In the genomic region with DNA sequence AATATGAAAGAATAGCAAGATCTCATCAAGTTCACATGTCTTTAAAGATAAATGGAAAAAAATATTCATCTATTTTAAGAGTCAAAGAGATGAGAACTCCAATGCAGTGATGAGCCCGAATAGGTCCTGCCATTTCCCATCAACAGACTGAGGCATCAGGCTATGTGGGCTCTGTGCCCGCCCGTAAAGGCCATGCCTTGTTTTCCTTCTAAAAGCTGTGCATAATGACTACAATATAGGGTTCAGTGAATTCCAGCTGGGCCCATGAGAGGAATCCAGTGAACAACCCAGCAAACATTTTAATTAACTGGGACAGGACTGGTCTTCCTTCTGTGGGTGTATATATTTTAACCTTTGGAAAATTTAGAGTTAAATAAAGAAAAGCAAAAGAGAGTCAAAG, we compare ENCODE assay signal across 29 cellular contexts. TPM values are rescaled to one million over a fixed set of nuclear protein-coding genes. Genes with fewer than 3 reads are reported as not detected.
A peak's percentile ranks its signal among the peaks of the same experiment; 100 is the strongest.
DNase-seq lines count a peak whose midpoint lies in the region; ATAC-seq and TF ChIP-seq lines count a peak whose summit lies in the region.
"Had no signal": no experiment of that assay in that cellular context is flagged by ENCODE, and none has a peak within 500 bp of the region (broad histone marks: within the 10 kb centered on the region; RNA-seq: fewer than 3 reads in every experiment).

No MANE protein-coding gene starts in this region.

- H3K36me3 Mint-ChIP-seq in activated CD8-positive, alpha-beta T cell treated with anti-CD3 and anti-CD28 coated beads for 36 hours (ENCODE audit: low read depth) = peaks cover 57% of the 10 kb centered on the region
- peaks cover 68% of the 10 kb centered on the region for H3K36me3 Mint-ChIP-seq in activated CD8-positive, alpha-beta T cell treated with anti-CD3 and anti-CD28 coated beads, Interleukin-2, amount 10 ng/mL, durations not matched to agents 7 days and 5 days (ENCODE audit: low read depth)
- H3K36me3 Mint-ChIP-seq in CD4-positive, alpha-beta T cell (ENCODE audit: low read depth) = peaks cover 86% of the 10 kb centered on the region
- H3K36me3 Mint-ChIP-seq in T-helper 17 cell (ENCODE audit: low read depth) (peaks cover 14% of the 10 kb centered on the region), osteocyte (ENCODE audit: unreplicated experiment) (no peaks in the 10 kb centered on the region)

- intact Hi-C loops in activated CD8-positive, alpha-beta T cell treated with anti-CD3 and anti-CD28 coated beads for 36 hours (cut with micrococcal nuclease) = no loop called here
- intact Hi-C loops in CD4-positive, alpha-beta T cell (cut with DNase I, micrococcal nuclease) = no loop called here

- ATAC-seq in activated CD8-positive, alpha-beta T cell treated with anti-CD3 and anti-CD28 coated beads for 36 hours = no peak
- ATAC-seq in activated CD8-positive, alpha-beta T cell treated with anti-CD3 and anti-CD28 coated beads, Interleukin-2, amount 10 ng/mL, durations not matched to agents 7 days and 5 days = no peak
- no peak for ATAC-seq in CD4-positive, alpha-beta T cell (ENCODE audit: poor library complexity)
- ATAC-seq in T-helper 17 cell = no peak
- ATAC-seq: gastroesophageal sphincter, psoas muscle had no signal

- no peaks in the 10 kb centered on the region for H3K9me3 ChIP-seq in CD4-positive, alpha-beta T cell (ENCODE audit: control insufficient read depth, low read length)
- H3K9me3 ChIP-seq in T-helper 17 cell (ENCODE audit: control insufficient read depth, low read length, poor library complexity, severe bottlenecking) = no peaks in the 10 kb centered on the region
- H3K9me3 ChIP-seq: gastroesophageal sphincter, HAP-1, psoas muscle, testis, uterus had no signal

- no peak for TF ChIP-seq CTCF in activated CD8-positive, alpha-beta T cell treated with anti-CD3 and anti-CD28 coated beads for 36 hours (IDR thresholded peaks at IDR 0.05)
- no peak for TF ChIP-seq CTCF in CD4-positive, alpha-beta T cell (IDR thresholded peaks at IDR 0.05)
- TF ChIP-seq CTCF in osteocyte (IDR thresholded peaks at IDR 0.05) = no peak

- H3K27me3 ChIP-seq in CD4-positive, alpha-beta T cell (ENCODE audit: control insufficient read depth, insufficient read depth, low read length) = no peaks in the 10 kb centered on the region
- H3K27me3 ChIP-seq: testis, uterus had no signal

- no peak overlapping the region for H3K4me3 Mint-ChIP-seq in activated CD8-positive, alpha-beta T cell treated with anti-CD3 and anti-CD28 coated beads for 36 hours
- H3K4me3 Mint-ChIP-seq in activated CD8-positive, alpha-beta T cell treated with anti-CD3 and anti-CD28 coated beads, Interleukin-2, amount 10 ng/mL, durations not matched to agents 7 days and 5 days = no peak overlapping the region
- H3K4me3 Mint-ChIP-seq in CD4-positive, alpha-beta T cell = no peak overlapping the region
- H3K4me3 Mint-ChIP-seq in T-helper 17 cell (no peak overlapping the region), osteocyte (ENCODE audit: unreplicated experiment) (no peak overlapping the region)
- H3K4me3 Mint-ChIP-seq: immature natural killer cell had no signal

- CTCF ChIA-PET in activated CD8-positive, alpha-beta T cell treated with anti-CD3 and anti-CD28 coated beads for 36 hours (lab: Charles Lee) = interaction anchor here (1.0 to 8.1 kb wide), 6 partner anchors 9 to 180 kb away, joined by 3 to 57 read pairs (median 14); no protein-coding TSS in a partner anchor
- CTCF ChIA-PET in activated CD8-positive, alpha-beta T cell treated with anti-CD3 and anti-CD28 coated beads, Interleukin-2, amount 10 ng/mL, durations not matched to agents 7 days and 5 days (lab: Charles Lee) = interaction anchor here (0.9 to 4.6 kb wide), 7 partner anchors 8 to 180 kb away, joined by 3 to 29 read pairs (median 7); partner anchors contain the start of gene RASGRP1
- CTCF ChIA-PET in CD4-positive, alpha-beta T cell (lab: Charles Lee) = interaction anchor here (1.2 to 3.8 kb wide), 4 partner anchors 13 to 171 kb away, joined by 3 to 15 read pairs (median 10); partner anchors contain the start of gene RASGRP1

- peak overlapping the region; percentile 55 for H3K27ac Mint-ChIP-seq in activated CD8-positive, alpha-beta T cell treated with anti-CD3 and anti-CD28 coated beads for 36 hours
- H3K27ac Mint-ChIP-seq in activated CD8-positive, alpha-beta T cell treated with anti-CD3 and anti-CD28 coated beads, Interleukin-2, amount 10 ng/mL, durations not matched to agents 7 days and 5 days = no peak overlapping the region
- peak overlapping the region; percentile 81 for H3K27ac Mint-ChIP-seq in CD4-positive, alpha-beta T cell
- H3K27ac Mint-ChIP-seq in T-helper 17 cell (peak overlapping the region; percentile 68), osteocyte (ENCODE audit: unreplicated experiment) (no peak overlapping the region)

- H3K27me3 Mint-ChIP-seq in activated CD8-positive, alpha-beta T cell treated with anti-CD3 and anti-CD28 coated beads for 36 hours = no peaks in the 10 kb centered on the region
- H3K27me3 Mint-ChIP-seq in activated CD8-positive, alpha-beta T cell treated with anti-CD3 and anti-CD28 coated beads, Interleukin-2, amount 10 ng/mL, durations not matched to agents 7 days and 5 days (ENCODE audit: low read depth) = no peaks in the 10 kb centered on the region
- no peaks in the 10 kb centered on the region for H3K27me3 Mint-ChIP-seq in CD4-positive, alpha-beta T cell
- H3K27me3 Mint-ChIP-seq in T-helper 17 cell (no peaks in the 10 kb centered on the region), osteocyte (ENCODE audit: unreplicated experiment) (no peaks in the 10 kb centered on the region)

- no peak overlapping the region for H3K27ac ChIP-seq in CD4-positive, alpha-beta T cell (ENCODE audit: low read depth, low read length)
- H3K27ac ChIP-seq: gastroesophageal sphincter, psoas muscle, testis, uterus had no signal

- DNase-seq in activated CD8-positive, alpha-beta T cell treated with anti-CD3 and anti-CD28 coated beads for 36 hours = no peak
- DNase-seq in activated CD8-positive, alpha-beta T cell treated with anti-CD3 and anti-CD28 coated beads, Interleukin-2, amount 10 ng/mL, durations not matched to agents 7 days and 5 days = no peak
- DNase-seq in CD4-positive, alpha-beta T cell = no peak
- DNase-seq in T-helper 17 cell (no peak), cerebellum (ENCODE audit: low spot score) (peak; percentile 41), cortex of kidney (lab: John Stamatoyannopoulos, UW) (no peak), osteocyte (ENCODE audit: extremely low spot score, unreplicated experiment) (no peak), inferior parietal cortex (ENCODE audit: extremely low spot score) (no peak)
- DNase-seq: activated CD4-positive, alpha-beta T cell treated with anti-CD3 and anti-CD28 coated beads for 48 hours; activated gamma-delta T cell treated with Interleukin-2 at 50 U/mL for 16 hours; AML-193; aorta; central memory CD4-positive, alpha-beta T cell; DND-41; hippocampal formation; immature natural killer cell; mesendoderm; NCI-H1092; NCI-H187 treated with DMSO at 0.1 percent for 48 hours; NCI-H524 treated with DMSO at 0.1 percent for 48 hours; psoas muscle; SHP77; stimulated activated CD4-positive, alpha-beta T cell treated with anti-CD3 and anti-CD28 coated beads, Interleukin-4, amount 100 ng/mL, for 4 hours; stimulated activated naive CD4-positive, alpha-beta T cell; testis; uterus had no signal

- no peaks in the 10 kb centered on the region for H3K9me3 Mint-ChIP-seq in activated CD8-positive, alpha-beta T cell treated with anti-CD3 and anti-CD28 coated beads for 36 hours
- H3K9me3 Mint-ChIP-seq in activated CD8-positive, alpha-beta T cell treated with anti-CD3 and anti-CD28 coated beads, Interleukin-2, amount 10 ng/mL, durations not matched to agents 7 days and 5 days (ENCODE audit: insufficient read depth) = no peaks in the 10 kb centered on the region
- H3K9me3 Mint-ChIP-seq in CD4-positive, alpha-beta T cell = no peaks in the 10 kb centered on the region
- no peaks in the 10 kb centered on the region for H3K9me3 Mint-ChIP-seq in osteocyte (ENCODE audit: unreplicated experiment)
- H3K9me3 Mint-ChIP-seq: immature natural killer cell had no signal

- peaks cover 67% of the 10 kb centered on the region for H3K4me1 Mint-ChIP-seq in activated CD8-positive, alpha-beta T cell treated with anti-CD3 and anti-CD28 coated beads for 36 hours (ENCODE audit: low read depth)
- H3K4me1 Mint-ChIP-seq in activated CD8-positive, alpha-beta T cell treated with anti-CD3 and anti-CD28 coated beads, Interleukin-2, amount 10 ng/mL, durations not matched to agents 7 days and 5 days (ENCODE audit: low read depth) = peaks cover 30% of the 10 kb centered on the region
- peaks cover 40% of the 10 kb centered on the region for H3K4me1 Mint-ChIP-seq in CD4-positive, alpha-beta T cell (ENCODE audit: low read depth)
- H3K4me1 Mint-ChIP-seq in T-helper 17 cell (peaks cover 31% of the 10 kb centered on the region), osteocyte (ENCODE audit: unreplicated experiment) (no peaks in the 10 kb centered on the region)

- POLR2A ChIA-PET in activated CD8-positive, alpha-beta T cell treated with anti-CD3 and anti-CD28 coated beads for 36 hours (lab: Charles Lee) = interaction anchor here (2.0 kb wide), 1 partner anchor 9 kb away, joined by 10 read pairs; no protein-coding TSS in a partner anchor
- POLR2A ChIA-PET in activated CD8-positive, alpha-beta T cell treated with anti-CD3 and anti-CD28 coated beads, Interleukin-2, amount 10 ng/mL, durations not matched to agents 7 days and 5 days (lab: Charles Lee) = no interaction called here
- POLR2A ChIA-PET in CD4-positive, alpha-beta T cell (lab: Charles Lee) = interaction anchor here (2.1 kb wide), 1 partner anchor 8 kb away, joined by 7 read pairs; no protein-coding TSS in a partner anchor

RNA-seq across cellular contexts. Expression of gene RASGRP1, which starts 44.6 kb away (rescaled TPM):
- total RNA-seq in activated CD8-positive, alpha-beta T cell treated with anti-CD3 and anti-CD28 coated beads for 36 hours = 100 to 1,000 TPM; 105 to 106 TPM
- 100 to 1,000 TPM; 161 to 165 TPM for total RNA-seq in activated CD8-positive, alpha-beta T cell treated with anti-CD3 and anti-CD28 coated beads, Interleukin-2, amount 10 ng/mL, durations not matched to agents 7 days and 5 days
- 10 to 100 TPM; 66.6 to 69.7 TPM for total RNA-seq in CD4-positive, alpha-beta T cell
- total RNA-seq in T-helper 17 cell (100 to 1,000 TPM; 121 to 138 TPM), cerebellum (10.2 TPM), osteocyte (0.11 and 0.26 TPM in 2 replicates)
- total RNA-seq: fibroblast of lung had no signal

Comparison
In these comparisons a context has a peak if more than half of its experiments do, and no peak if none do; other contexts are left out.
1. H3K27ac Mint-ChIP-seq: peak in activated CD8-positive, alpha-beta T cell treated with anti-CD3 and anti-CD28 coated beads for 36 hours (single experiment), CD4-positive, alpha-beta T cell (single experiment) and T-helper 17 cell (single experiment); none in activated CD8-positive, alpha-beta T cell treated with anti-CD3 and anti-CD28 coated beads, Interleukin-2, amount 10 ng/mL, durations not matched to agents 7 days and 5 days (single experiment) and osteocyte (single experiment).